16 cellular contexts compared by ENCODE assay signal in genomic region chr6:128290221-128290620, GRCh38.
"Had no signal": no experiment of that assay in that cellular context is flagged by ENCODE, and none has a peak within 500 bp of the region (broad histone marks: within the 10 kb centered on the region; RNA-seq: fewer than 3 reads in every experiment).

No MANE protein-coding gene starts in this region.

- H3K36me3 ChIP-seq: heart right ventricle, upper lobe of left lung had no signal

- H3K27me3 ChIP-seq: heart right ventricle, upper lobe of left lung had no signal

- H3K9me3 Mint-ChIP-seq: effector memory CD8-positive, alpha-beta T cell had no signal

- H3K4me1 ChIP-seq: upper lobe of left lung had no signal

- DNase-seq: activated CD4-positive, alpha-beta T cell treated with anti-CD3 and anti-CD28 coated beads, Interleukin-2, amount 50 U/mL, for 1 hour; activated CD8-positive, alpha-beta memory T cell treated with anti-CD3 and anti-CD28 coated beads for 24 hours; activated naive CD4-positive, alpha-beta T cell; anterior cingulate cortex; dermis blood vessel endothelial cell; effector memory CD8-positive, alpha-beta T cell; heart right ventricle; midbrain; stimulated activated naive CD8-positive, alpha-beta T cell treated with anti-CD3 and anti-CD28 coated beads, Interleukin-15, Interleukin-2, amounts not matched to agents 100 U/mL and 50 U/mL, for 24 hours; T-helper 9 cell; upper lobe of left lung had no signal

- H3K4me3 ChIP-seq: heart right ventricle, lung, upper lobe of left lung had no signal

- H3K27ac ChIP-seq: heart right ventricle, upper lobe of left lung had no signal

- H3K27ac Mint-ChIP-seq: activated T-helper 1 cell treated with anti-CD3 and anti-CD28 coated beads, Interleukin-12 subunit alpha, Interleukin-12 subunit beta, Interleukin-2, Interleukin-4 antibody, amounts not matched to agents 30 ng/mL and 10 ng/mL and 1 ng/mL, durations not matched to agents 14 hours and 24 hours and 36 hours; effector memory CD8-positive, alpha-beta T cell; progenitor cell of endocrine pancreas had no signal

- ATAC-seq: effector memory CD8-positive, alpha-beta T cell; heart right ventricle; sciatic nerve; stimulated activated naive CD8-positive, alpha-beta T cell treated with anti-CD3 and anti-CD28 coated beads, Interleukin-15, Interleukin-2, amounts not matched to agents 100 U/mL and 50 U/mL, for 24 hours had no signal

- H3K9me3 ChIP-seq: upper lobe of left lung had no signal

- FAIRE-seq: frontal cortex had no signal
